Comparison of ENCODE assay signal across 30 cellular contexts in the genomic region with DNA sequence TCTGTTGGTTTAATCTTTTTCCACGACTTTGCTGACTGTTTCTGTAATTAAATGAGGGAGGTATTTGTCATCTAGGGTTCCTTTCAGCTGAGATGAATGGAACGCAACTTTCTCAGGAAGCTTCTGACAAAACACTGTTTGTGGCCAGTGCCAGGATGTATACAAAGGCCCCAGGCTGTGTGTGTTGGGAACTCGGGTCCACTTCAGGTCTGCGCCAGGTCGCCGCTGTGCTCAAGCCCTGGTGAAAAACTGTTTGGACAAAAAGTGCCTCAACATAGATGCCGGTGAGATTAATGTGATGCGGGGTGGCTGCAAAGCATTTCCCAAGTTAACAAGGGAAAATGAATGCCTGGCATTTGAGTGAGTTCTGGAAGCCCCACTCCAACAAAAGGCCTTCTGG.
DNase-seq lines count a peak whose midpoint lies in the region; ATAC-seq and TF ChIP-seq lines count a peak whose summit lies in the region.
"Had no signal": no experiment of that assay in that cellular context is flagged by ENCODE, and none has a peak within 500 bp of the region (broad histone marks: within the 10 kb centered on the region; RNA-seq: fewer than 3 reads in every experiment).

No MANE protein-coding gene starts in this region.

- no peak overlapping the region for H2BK12ac ChIP-seq in mesenchymal stem cell (ENCODE audit: low read length in 2 of 2)

- H2BK5ac ChIP-seq in IMR-90 (ENCODE audit: low read depth, low read length, poor library complexity, severe bottlenecking) = peak overlapping the region; percentile 84
- H2BK5ac ChIP-seq in mesenchymal stem cell (ENCODE audit: low read depth, low read length, poor library complexity, severe bottlenecking) = no peak overlapping the region

- peaks cover 24% of the 10 kb centered on the region for H3K4me1 ChIP-seq in IMR-90 (ENCODE audit: control insufficient read depth, insufficient read depth, low read length)
- peaks cover 2% of the 10 kb centered on the region for H3K4me1 ChIP-seq in mesenchymal stem cell (ENCODE audit: control insufficient read depth, insufficient read depth, low read depth, low read length)
- H3K4me1 ChIP-seq in psoas muscle = no peaks in the 10 kb centered on the region
- H3K4me1 ChIP-seq: BLaER1, tibial nerve had no signal

- intact Hi-C loops in IMR-90 (cut with micrococcal nuclease) (loop anchor here (5.0 to 10.0 kb wide), 2 partner anchors 105 to 238 kb away; no protein-coding TSS in a partner anchor), psoas muscle (cut with DNase I) (no loop called here)
- intact Hi-C loops in activated CD4-positive, alpha-beta T cell treated with anti-CD3 and anti-CD28 coated beads for 36 hours (cut with DNase I, micrococcal nuclease) = no loop called here

- CTCF ChIA-PET in IMR-90 (lab: Yijun Ruan, JAX) = interaction anchor here (0.7 to 1.2 kb wide), 2 partner anchors 68 to 236 kb away, joined by 3 to 5 read pairs; no protein-coding TSS in a partner anchor
- CTCF ChIA-PET in activated CD4-positive, alpha-beta T cell treated with anti-CD3 and anti-CD28 coated beads for 36 hours (lab: Charles Lee) = no interaction called here

- no peaks in the 10 kb centered on the region for H3K36me3 ChIP-seq in IMR-90 (ENCODE audit: control insufficient read depth, insufficient read depth, low read length)
- H3K36me3 ChIP-seq in mesenchymal stem cell (ENCODE audit: control insufficient read depth in 1 of 2, insufficient read depth in 2 of 2, low read depth in 1 of 2, low read length in 2 of 2) = no peaks in the 10 kb centered on the region
- H3K36me3 ChIP-seq in psoas muscle (ENCODE audit: insufficient read depth in 1 of 2, low read depth in 1 of 2) = no peaks in the 10 kb centered on the region
- H3K36me3 ChIP-seq: BLaER1, tibial nerve had no signal

- H3K36me3 Mint-ChIP-seq in activated CD4-positive, alpha-beta T cell treated with anti-CD3 and anti-CD28 coated beads for 36 hours (ENCODE audit: low read depth) = no peaks in the 10 kb centered on the region
- H3K36me3 Mint-ChIP-seq: activated naive CD8-positive, alpha-beta T cell; mesothelial cell of epicardium; naive thymus-derived CD4-positive, alpha-beta T cell had no signal

- TF ChIP-seq CTCF in IMR-90 (conservative IDR thresholded peaks at IDR 0.05; ENCODE audit: low read depth, low read length) (no peak), psoas muscle (IDR thresholded peaks at IDR 0.05) (no peak)

- H3K18ac ChIP-seq in IMR-90 (ENCODE audit: low read depth, low read length) (peak overlapping the region; percentile 91), mesenchymal stem cell (ENCODE audit: low read depth in 1 of 2, low read length in 2 of 2) (no peak overlapping the region)

- BruUV-seq in IMR-90 (replicated peaks; lab: Mats Ljungman, UMichigan) = no TSS peak

- H3K27ac Mint-ChIP-seq in activated CD4-positive, alpha-beta T cell treated with anti-CD3 and anti-CD28 coated beads for 36 hours = no peak overlapping the region
- H3K27ac Mint-ChIP-seq: activated naive CD8-positive, alpha-beta T cell; dendritic cell treated with granulocyte-macrophage colony-stimulating factor and Interleukin-4, amounts not matched to agents 40 ng/mL and 50 ng/mL, for 4 days; mesothelial cell of epicardium; naive thymus-derived CD4-positive, alpha-beta T cell; T-helper 1 cell treated with Interleukin-12 subunit alpha and Interleukin-12 subunit beta and Interleukin-4 antibody, amounts not matched to agents 30 μg/mL and 1 μg/mL, for 36 hours had no signal

- H3K79me1 ChIP-seq in IMR-90 (ENCODE audit: low read depth in 1 of 2, low read length in 2 of 2) (peaks cover 7 to 33% of the 10 kb centered on the region in 2 experiments; a peak in 3 of 4 replicates), mesenchymal stem cell (replicated peaks; ENCODE audit: low read length, poor library complexity, severe bottlenecking) (no peaks in the 10 kb centered on the region)

- peak overlapping the region; percentile 95 for H2BK120ac ChIP-seq in IMR-90 (ENCODE audit: low read depth, low read length)
- no peak overlapping the region for H2BK120ac ChIP-seq in mesenchymal stem cell (ENCODE audit: low read depth, low read length)

- H3K4ac ChIP-seq in IMR-90 (ENCODE audit: low read depth, low read length) = peak overlapping the region; percentile 90
- no peak overlapping the region for H3K4ac ChIP-seq in mesenchymal stem cell (ENCODE audit: low read depth in 1 of 2, low read length in 2 of 2)

- DNase-seq in COLO829 (ENCODE audit: low spot score) (peak; percentile 56), IMR-90 (peak; percentile 75), astrocyte of the hippocampus (ENCODE audit: low read depth, low spot score) (peak; percentile 84), mesenchymal stem cell (peak; percentile 1), psoas muscle (no peak), NCI-H128 (lab: John Stamatoyannopoulos, UW; ENCODE audit: unreplicated experiment) (no peak)
- no peak for DNase-seq in activated CD4-positive, alpha-beta T cell treated with anti-CD3 and anti-CD28 coated beads for 36 hours
- DNase-seq: ACHN; activated effector memory CD4-positive, alpha-beta T cell treated with Interleukin-2 at 50 U/mL for 16 hours; central memory CD4-positive, alpha-beta T cell; COR-L47; glutamatergic neuron; left ventricle myocardium superior; naive thymus-derived CD4-positive, alpha-beta T cell; NCI-H187; NCI-H524; NK-92 treated with Interleukin-12 subunit alpha and Interleukin-12 subunit beta, amount 100 ng/mL, for 24 hours; retina; RPMI8226; small intestine had no signal

- H3K4me3 Mint-ChIP-seq in activated CD4-positive, alpha-beta T cell treated with anti-CD3 and anti-CD28 coated beads for 36 hours = no peak overlapping the region
- H3K4me3 Mint-ChIP-seq: activated naive CD8-positive, alpha-beta T cell; dendritic cell treated with granulocyte-macrophage colony-stimulating factor and Interleukin-4, amounts not matched to agents 40 ng/mL and 50 ng/mL, for 4 days; mesothelial cell of epicardium; naive thymus-derived CD4-positive, alpha-beta T cell; T-helper 1 cell treated with Interleukin-12 subunit alpha and Interleukin-12 subunit beta and Interleukin-4 antibody, amounts not matched to agents 30 μg/mL and 1 μg/mL, for 36 hours had no signal

- H3K14ac ChIP-seq in IMR-90 (replicated peaks; ENCODE audit: low read depth, low read length) (peak overlapping the region; percentile 83), mesenchymal stem cell (ENCODE audit: low read length in 2 of 2) (no peak overlapping the region)

- no peak overlapping the region for H2AK5ac ChIP-seq in IMR-90 (ENCODE audit: low read depth, low read length)
- no peak overlapping the region for H2AK5ac ChIP-seq in mesenchymal stem cell (ENCODE audit: low read length, severe bottlenecking)

- peak overlapping the region; percentile 69; the same call in 1 of the 2 replicates for H4K5ac ChIP-seq in IMR-90 (ENCODE audit: low read depth, low read length)

- H3K4me2 ChIP-seq in IMR-90 (ENCODE audit: low read depth, low read length) (peak overlapping the region; percentile 11), mesenchymal stem cell (ENCODE audit: low read length, poor library complexity, severe bottlenecking) (no peak overlapping the region)
- H3K4me2 ChIP-seq: BLaER1 had no signal

- H3K23ac ChIP-seq in IMR-90 (ENCODE audit: low read depth, low read length) (peak overlapping the region; percentile 86), mesenchymal stem cell (ENCODE audit: low read length in 2 of 2) (no peak overlapping the region)

- H3K9ac ChIP-seq in IMR-90 (ENCODE audit: low read depth, low read length) (no peak overlapping the region), mesenchymal stem cell (ENCODE audit: low read length) (no peak overlapping the region)
- H3K9ac ChIP-seq: BLaER1 had no signal

- no peak overlapping the region for H2AK9ac ChIP-seq in IMR-90 (replicated peaks; ENCODE audit: low read depth, low read length, poor library complexity)

- no peaks in the 10 kb centered on the region for H3K4me1 Mint-ChIP-seq in activated CD4-positive, alpha-beta T cell treated with anti-CD3 and anti-CD28 coated beads for 36 hours
- H3K4me1 Mint-ChIP-seq: naive thymus-derived CD4-positive, alpha-beta T cell had no signal

- H3K27me3 Mint-ChIP-seq in activated CD4-positive, alpha-beta T cell treated with anti-CD3 and anti-CD28 coated beads for 36 hours = peaks cover 7% of the 10 kb centered on the region
- H3K27me3 Mint-ChIP-seq: dendritic cell treated with granulocyte-macrophage colony-stimulating factor and Interleukin-4, amounts not matched to agents 40 ng/mL and 50 ng/mL, for 4 days had no signal

- H4K20me1 ChIP-seq in IMR-90 (ENCODE audit: insufficient read depth, low read length) = peaks cover 3% of the 10 kb centered on the region; the same call in 1 of the 2 replicates
- H4K20me1 ChIP-seq: BLaER1 had no signal

- TF ChIP-seq POLR2A in IMR-90 (IDR thresholded peaks at IDR 0.05; ENCODE audit: low read depth, low read length) = no peak

- no peaks in the 10 kb centered on the region for H3K9me3 ChIP-seq in IMR-90 (ENCODE audit: control insufficient read depth, insufficient read depth, low read length)
- no peaks in the 10 kb centered on the region for H3K9me3 ChIP-seq in mesenchymal stem cell (ENCODE audit: control insufficient read depth, low read length)
- H3K9me3 ChIP-seq in psoas muscle = no peaks in the 10 kb centered on the region
- H3K9me3 ChIP-seq: BLaER1, tibial nerve had no signal

- no peaks in the 10 kb centered on the region for H3K27me3 ChIP-seq in IMR-90 (ENCODE audit: control insufficient read depth, insufficient read depth, low read length)
- peaks cover 0 to 20% of the 10 kb centered on the region in 2 experiments for H3K27me3 ChIP-seq in mesenchymal stem cell (ENCODE audit: control insufficient read depth in 1 of 2, insufficient read depth in 1 of 2, low read length in 2 of 2)
- peaks cover 0 to 5% (median 0%) of the 10 kb centered on the region in 3 donors for H3K27me3 ChIP-seq in psoas muscle (ENCODE audit: insufficient read depth in 3 of 3, low read length in 2 of 3)
- H3K27me3 ChIP-seq: BLaER1, tibial nerve had no signal

- H2AFZ ChIP-seq in IMR-90 (replicated peaks; ENCODE audit: low read length, poor library complexity) = peak overlapping the region; percentile 60
- H2AFZ ChIP-seq in mesenchymal stem cell (ENCODE audit: low read depth, low read length) = no peak overlapping the region

- H3K4me3 ChIP-seq in IMR-90 (ENCODE audit: insufficient read depth, low read depth, low read length) (no peak overlapping the region), mesenchymal stem cell (ENCODE audit: insufficient read depth in 1 of 2, low read depth in 1 of 2, low read length in 2 of 2) (no peak overlapping the region), psoas muscle (no peak overlapping the region)
- H3K4me3 ChIP-seq: BLaER1, SK-N-MC, tibial nerve had no signal

- TF ChIP-seq RAD21 in IMR-90 (IDR thresholded peaks at IDR 0.05; ENCODE audit: low read length) = no peak

- in situ Hi-C loops in IMR-90 (cut with MboI; ENCODE audit: low sequenced_read_pairs) = no loop called here

- WGBS in IMR-90 (ENCODE audit: extremely low coverage in 2 of 2, insufficient read length in 1 of 2), 2 experiments = 30% methylated on average over 4 of the region's 8 CpGs; no CpG with 5 or more reads in 1 of the 2 experiments
- WGBS in mesenchymal stem cell = 81% methylated on average over 8 of the region's 8 CpGs
- WGBS in psoas muscle, 3 donors = 76 to 78% (median 78%) methylated on average over 8 of the region's 8 CpGs

- ATAC-seq in IMR-90 (ENCODE audit: low read depth) (peak; percentile 44), HG02623 (IDR thresholded peaks at IDR 0.05; ENCODE audit: unreplicated experiment) (no peak), psoas muscle (no peak)
- ATAC-seq in activated CD4-positive, alpha-beta T cell treated with anti-CD3 and anti-CD28 coated beads for 36 hours = no peak
- ATAC-seq: HepG2; left ventricle myocardium superior; naive thymus-derived CD4-positive, alpha-beta T cell had no signal

- POLR2A ChIA-PET in IMR-90 (lab: Charles Lee; ENCODE audit: unreplicated experiment) = no interaction called here
- POLR2A ChIA-PET in activated CD4-positive, alpha-beta T cell treated with anti-CD3 and anti-CD28 coated beads for 36 hours (lab: Charles Lee) = no interaction called here

- peaks cover 25% of the 10 kb centered on the region for H3K9me1 ChIP-seq in IMR-90 (ENCODE audit: insufficient read depth, low read length)

- H2BK20ac ChIP-seq in IMR-90 (ENCODE audit: low read depth, low read length) = peak overlapping the region; percentile 72

- H4K91ac ChIP-seq in IMR-90 (ENCODE audit: insufficient read depth, low read depth, low read length) = peak overlapping the region; percentile 90
- H4K91ac ChIP-seq in mesenchymal stem cell (ENCODE audit: low read length) = no peak overlapping the region

- peak overlapping the region; percentile 18; the same call in 1 of the 3 replicates for H2BK15ac ChIP-seq in IMR-90 (ENCODE audit: low read depth, low read length)
- H2BK15ac ChIP-seq in mesenchymal stem cell (ENCODE audit: low read depth, poor library complexity, severe bottlenecking) = no peak overlapping the region

- H3K9me3 Mint-ChIP-seq in activated CD4-positive, alpha-beta T cell treated with anti-CD3 and anti-CD28 coated beads for 36 hours (ENCODE audit: low read depth) = no peaks in the 10 kb centered on the region
- H3K9me3 Mint-ChIP-seq: dendritic cell treated with granulocyte-macrophage colony-stimulating factor and Interleukin-4, amounts not matched to agents 40 ng/mL and 50 ng/mL, for 4 days; mesothelial cell of epicardium; naive thymus-derived CD4-positive, alpha-beta T cell; T-helper 1 cell treated with Interleukin-12 subunit alpha and Interleukin-12 subunit beta and Interleukin-4 antibody, amounts not matched to agents 30 μg/mL and 1 μg/mL, for 36 hours had no signal

- peak overlapping the region; percentile 57 for H3K27ac ChIP-seq in IMR-90 (ENCODE audit: insufficient read depth, low read length)
- H3K27ac ChIP-seq in mesenchymal stem cell (ENCODE audit: low read length, poor library complexity, severe bottlenecking) = no peak overlapping the region
- H3K27ac ChIP-seq in psoas muscle = no peak overlapping the region
- H3K27ac ChIP-seq: BLaER1, HL-60, SK-N-MC, tibial nerve had no signal

- peak overlapping the region; percentile 82 for H3K56ac ChIP-seq in IMR-90 (ENCODE audit: extremely low read depth, insufficient read depth, low read length)

- H4K8ac ChIP-seq in IMR-90 (ENCODE audit: low read depth in 2 of 2, low read length in 2 of 2) (peak overlapping the region; percentile 23 to 41; a peak in 3 of 4 replicates), mesenchymal stem cell (ENCODE audit: low read length) (no peak overlapping the region)

- dilution Hi-C loops in IMR-90 (cut with HindIII; ENCODE audit: low sequenced_read_pairs, unreplicated experiment) = no loop called here

Comparison
In these comparisons a context has a peak if more than half of its experiments do, and no peak if none do; other contexts are left out.
1. DNase-seq: peak in COLO829 (single experiment), IMR-90 (single experiment), astrocyte of the hippocampus (single experiment) and mesenchymal stem cell (single experiment); none in psoas muscle (0 of 2), NCI-H128 (single experiment) and activated CD4-positive, alpha-beta T cell treated with anti-CD3 and anti-CD28 coated beads for 36 hours (single experiment).